Comparison of ENCODE assay signal across 9 cellular contexts in genomic region chr21:41361786-41362604, GRCh38. TPM values are rescaled to one million over a fixed set of nuclear protein-coding genes. Genes with fewer than 3 reads are reported as not detected.
A peak's percentile ranks its signal among the peaks of the same experiment; 100 is the strongest.
DNase-seq lines count a peak whose midpoint lies in the region; ATAC-seq and TF ChIP-seq lines count a peak whose summit lies in the region.
"Had no signal": no experiment of that assay in that cellular context is flagged by ENCODE, and none has a peak within 500 bp of the region (broad histone marks: within the 10 kb centered on the region; RNA-seq: fewer than 3 reads in every experiment).

Gene MX2, plus strand, starts transcription at chr21:41362027. Its CDS starts 14,880 bp downstream, at chr21:41376907.

- peak within 1 kb of the TSS; percentile 26 for H3K4me2 ChIP-seq in skeletal muscle satellite cell (ENCODE audit: low read length)

- H3K27me3 ChIP-seq in gastroesophageal sphincter (peaks cover 17% of the 10 kb centered on the region), skeletal muscle satellite cell (ENCODE audit: control insufficient read depth, insufficient read depth, low read length) (peaks cover 3% of the 10 kb centered on the region), WERI-Rb-1 (ENCODE audit: insufficient read depth, low read depth, severe bottlenecking) (no peaks in the 10 kb centered on the region)
- H3K27me3 ChIP-seq: cardiac muscle cell had no signal

- H3K4me3 ChIP-seq in GM08714 (ENCODE audit: low read length) = peak within 1 kb of the TSS; percentile 20; the same call in 1 of the 2 replicates
- peak within 1 kb of the TSS; percentile 6 to 49 for H3K4me3 ChIP-seq in gastroesophageal sphincter
- no peak within 1 kb of the TSS for H3K4me3 ChIP-seq in skeletal muscle satellite cell (ENCODE audit: low read length)
- H3K4me3 ChIP-seq in WERI-Rb-1 (ENCODE audit: low read depth, low read length) = no peak within 1 kb of the TSS
- H3K4me3 ChIP-seq: cardiac muscle cell had no signal

- TF ChIP-seq CTCF in HFFc6 (IDR thresholded peaks at IDR 0.05) (no peak), gastroesophageal sphincter (IDR thresholded peaks at IDR 0.05) (no peak), WERI-Rb-1 (IDR thresholded peaks at IDR 0.05; ENCODE audit: low read depth, low read length) (no peak)

- WGBS in gastroesophageal sphincter (ENCODE audit: low coverage in 1 of 2), 2 donors = 54 to 64% methylated on average over 16 to 18 of the region's 24 CpGs

- peak in 1 of 2 donors; percentile 44 for TF ChIP-seq POLR2A in gastroesophageal sphincter (IDR thresholded peaks at IDR 0.05)

- H3K4me1 ChIP-seq in gastroesophageal sphincter = peaks cover 0 to 45% (median 0%) of the 10 kb centered on the region in 3 donors
- H3K4me1 ChIP-seq in skeletal muscle satellite cell (ENCODE audit: control insufficient read depth, insufficient read depth, low read length) = no peaks in the 10 kb centered on the region

- no peaks in the 10 kb centered on the region for H3K9me3 ChIP-seq in gastroesophageal sphincter
- H3K9me3 ChIP-seq in skeletal muscle satellite cell (replicated peaks; ENCODE audit: low read length) = no peaks in the 10 kb centered on the region
- H3K9me3 ChIP-seq in WERI-Rb-1 (ENCODE audit: severe bottlenecking) = no peaks in the 10 kb centered on the region

- peak within 1 kb of the TSS; percentile 43 to 85 (median 67) for H3K27ac ChIP-seq in gastroesophageal sphincter
- no peak within 1 kb of the TSS for H3K27ac ChIP-seq in WERI-Rb-1
- H3K27ac ChIP-seq: cardiac muscle cell had no signal

- H3K4me3 Mint-ChIP-seq in HFFc6 = peak within 1 kb of the TSS; percentile 85
- H3K4me3 Mint-ChIP-seq in activated T-cell treated with anti-CD3 and anti-CD28 coated beads, Interleukin-2, amount 50 U/mL, for 4 hours = peak within 1 kb of the TSS; percentile 90

- H3K36me3 ChIP-seq in gastroesophageal sphincter (no peaks in the 10 kb centered on the region), skeletal muscle satellite cell (ENCODE audit: insufficient read depth, low read length) (no peaks in the 10 kb centered on the region), WERI-Rb-1 (no peaks in the 10 kb centered on the region)
- H3K36me3 ChIP-seq: cardiac muscle cell had no signal

- no peak within 1 kb of the TSS for H3K9ac ChIP-seq in skeletal muscle satellite cell (ENCODE audit: low read depth, low read length)

- peak; percentile 30 for DNase-seq in HFFc6
- peak; percentile 86 to 94 for DNase-seq in NOMO-1 (lab: John Stamatoyannopoulos, UW; ENCODE audit: unreplicated experiment in 2 of 2)
- DNase-seq in activated T-cell treated with anti-CD3 and anti-CD28 coated beads, Interleukin-2, amount 50 U/mL, for 4 hours = peak; percentile 73
- no peak for DNase-seq in NCI-H2171 (lab: John Stamatoyannopoulos, UW)
- DNase-seq in WERI-Rb-1 = no peak

- no peaks in the 10 kb centered on the region for H3K9me3 Mint-ChIP-seq in HFFc6
- H3K9me3 Mint-ChIP-seq in activated T-cell treated with anti-CD3 and anti-CD28 coated beads, Interleukin-2, amount 50 U/mL, for 4 hours = no peaks in the 10 kb centered on the region

- H3K36me3 Mint-ChIP-seq in HFFc6 (ENCODE audit: low read depth) = no peaks in the 10 kb centered on the region
- H3K36me3 Mint-ChIP-seq in activated T-cell treated with anti-CD3 and anti-CD28 coated beads, Interleukin-2, amount 50 U/mL, for 4 hours (ENCODE audit: insufficient read depth) = peaks cover 19% of the 10 kb centered on the region

- peaks cover 25% of the 10 kb centered on the region for H3K4me1 Mint-ChIP-seq in HFFc6 (ENCODE audit: low read depth)
- H3K4me1 Mint-ChIP-seq in activated T-cell treated with anti-CD3 and anti-CD28 coated beads, Interleukin-2, amount 50 U/mL, for 4 hours (ENCODE audit: low read depth) = peaks cover 59% of the 10 kb centered on the region

- ATAC-seq in activated T-cell treated with anti-CD3 and anti-CD28 coated beads, Interleukin-2, amount 50 U/mL, for 4 hours = peak; percentile 81 to 84
- peak; percentile 74 for ATAC-seq in gastroesophageal sphincter

- peaks cover 10% of the 10 kb centered on the region; the same call in 1 of the 2 replicates for H3K27me3 Mint-ChIP-seq in HFFc6 (ENCODE audit: insufficient read depth)
- H3K27me3 Mint-ChIP-seq in activated T-cell treated with anti-CD3 and anti-CD28 coated beads, Interleukin-2, amount 50 U/mL, for 4 hours (ENCODE audit: low read depth) = no peaks in the 10 kb centered on the region

- TF ChIP-seq EP300 in gastroesophageal sphincter (IDR thresholded peaks at IDR 0.05) = no peak

- peak within 1 kb of the TSS; percentile 64 for H3K27ac Mint-ChIP-seq in HFFc6

RNA-seq across cellular contexts. Expression of gene MX2, which starts in this region (rescaled TPM):
- under 1 TPM in 5 of 6 experiments, not detected in 1; 0.11 to 0.61 (median 0.36) TPM for total RNA-seq in HFFc6 (2021; fragmentation: NEBNext Ultra II Directional; extraction: Animal tissue kit (Norgen Biotek cat#: 25700))
- total RNA-seq in activated T-cell treated with anti-CD3 and anti-CD28 coated beads, Interleukin-2, amount 50 U/mL, for 4 hours = 1 to 10 TPM; 6.1 to 7.6 (median 7.4) TPM
- total RNA-seq in gastroesophageal sphincter = 10 to 100 TPM in 2 of 4 donors, 1 to 10 TPM in 2; 7.3 to 16.3 (median 11.2) TPM
- total RNA-seq in skeletal muscle satellite cell (2012; rRNA removed) = 0.51 and 1.5 TPM in 2 replicates

Comparison
In these comparisons a context has a peak if more than half of its experiments do, and no peak if none do; other contexts are left out.
1. RNA of gene MX2 (total RNA-seq): 7.3 to 16.3 TPM in gastroesophageal sphincter and 6.1 to 7.6 TPM in activated T-cell treated with anti-CD3 and anti-CD28 coated beads, Interleukin-2, amount 50 U/mL, for 4 hours; 0.11 to 0.61 TPM in HFFc6; every median in the first group is over 4 times any median in the second.
2. Peak in DNase-seq in HFFc6; RNA of the gene not detected or under 1 TPM.
3. H3K4me3 ChIP-seq: peak in GM08714 (single experiment) and gastroesophageal sphincter (2 of 2); none in skeletal muscle satellite cell (single experiment) and WERI-Rb-1 (single experiment).
4. DNase-seq: peak in NOMO-1 (2 of 2) and activated T-cell treated with anti-CD3 and anti-CD28 coated beads, Interleukin-2, amount 50 U/mL, for 4 hours (single experiment); none in NCI-H2171 (single experiment) and WERI-Rb-1 (single experiment).